8 cellular contexts compared by ENCODE assay signal in genomic region chr19:17718988-17719711, GRCh38. TPM values are rescaled to one million over a fixed set of nuclear protein-coding genes. Genes with fewer than 3 reads are reported as not detected.
DNase-seq lines count a peak whose midpoint lies in the region; ATAC-seq and TF ChIP-seq lines count a peak whose summit lies in the region.

A gene with protein sequence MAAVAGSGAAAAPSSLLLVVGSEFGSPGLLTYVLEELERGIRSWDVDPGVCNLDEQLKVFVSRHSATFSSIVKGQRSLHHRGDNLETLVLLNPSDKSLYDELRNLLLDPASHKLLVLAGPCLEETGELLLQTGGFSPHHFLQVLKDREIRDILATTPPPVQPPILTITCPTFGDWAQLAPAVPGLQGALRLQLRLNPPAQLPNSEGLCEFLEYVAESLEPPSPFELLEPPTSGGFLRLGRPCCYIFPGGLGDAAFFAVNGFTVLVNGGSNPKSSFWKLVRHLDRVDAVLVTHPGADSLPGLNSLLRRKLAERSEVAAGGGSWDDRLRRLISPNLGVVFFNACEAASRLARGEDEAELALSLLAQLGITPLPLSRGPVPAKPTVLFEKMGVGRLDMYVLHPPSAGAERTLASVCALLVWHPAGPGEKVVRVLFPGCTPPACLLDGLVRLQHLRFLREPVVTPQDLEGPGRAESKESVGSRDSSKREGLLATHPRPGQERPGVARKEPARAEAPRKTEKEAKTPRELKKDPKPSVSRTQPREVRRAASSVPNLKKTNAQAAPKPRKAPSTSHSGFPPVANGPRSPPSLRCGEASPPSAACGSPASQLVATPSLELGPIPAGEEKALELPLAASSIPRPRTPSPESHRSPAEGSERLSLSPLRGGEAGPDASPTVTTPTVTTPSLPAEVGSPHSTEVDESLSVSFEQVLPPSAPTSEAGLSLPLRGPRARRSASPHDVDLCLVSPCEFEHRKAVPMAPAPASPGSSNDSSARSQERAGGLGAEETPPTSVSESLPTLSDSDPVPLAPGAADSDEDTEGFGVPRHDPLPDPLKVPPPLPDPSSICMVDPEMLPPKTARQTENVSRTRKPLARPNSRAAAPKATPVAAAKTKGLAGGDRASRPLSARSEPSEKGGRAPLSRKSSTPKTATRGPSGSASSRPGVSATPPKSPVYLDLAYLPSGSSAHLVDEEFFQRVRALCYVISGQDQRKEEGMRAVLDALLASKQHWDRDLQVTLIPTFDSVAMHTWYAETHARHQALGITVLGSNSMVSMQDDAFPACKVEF (plus strand): TSS chr19:17719480. CDS start chr19:17719503, 23 bp downstream.

- CTCF ChIA-PET in CD4-positive, alpha-beta memory T cell (lab: Charles Lee; ENCODE audit: partially characterized antibody): interaction anchor here (0.6 to 2.0 kb wide), 10 partner anchors 22 to 277 kb away, joined by 3 to 8 read pairs (median 4); no protein-coding TSS in a partner anchor

- peaks cover 0 to 2% (median 0%) of the 10 kb centered on the region in 8 donors for H3K9me3 Mint-ChIP-seq in CD4-positive, alpha-beta memory T cell

- no peaks in the 10 kb centered on the region for H3K9me3 ChIP-seq in CD4-positive, alpha-beta memory T cell (ENCODE audit: control insufficient read depth in 1 of 2, low read length in 2 of 2)
- H3K9me3 ChIP-seq in adipocyte (ENCODE audit: control insufficient read depth, low read length) (no peaks in the 10 kb centered on the region), prostate gland (no peaks in the 10 kb centered on the region)

- H3K27me3 Mint-ChIP-seq in CD4-positive, alpha-beta memory T cell: no peaks in the 10 kb centered on the region

- TF ChIP-seq CTCF in prostate gland (IDR thresholded peaks at IDR 0.05): no peak

- H3K4me1 ChIP-seq in CD4-positive, alpha-beta memory T cell (ENCODE audit: insufficient read depth, low read length): peaks cover 32% of the 10 kb centered on the region
- peaks cover 44% of the 10 kb centered on the region for H3K4me1 ChIP-seq in adipocyte (ENCODE audit: control insufficient read depth, insufficient read depth, low read length)
- peaks cover 9% of the 10 kb centered on the region for H3K4me1 ChIP-seq in prostate gland (replicated peaks)
- H3K4me1 ChIP-seq in urinary bladder (ENCODE audit: insufficient read depth): peaks cover 3% of the 10 kb centered on the region

- intact Hi-C loops in CD4-positive, alpha-beta memory T cell (cut with micrococcal nuclease): loop anchor here (1.0 to 5.0 kb wide), 2 partner anchors 28 to 138 kb away; partner anchors contain the start of gene RPL18A
- intact Hi-C loops in left cardiac atrium (cut with DNase I): no loop called here
- intact Hi-C loops in prostate gland (cut with DNase I): no loop called here

- H3K4me1 Mint-ChIP-seq in CD4-positive, alpha-beta memory T cell: peaks cover 19 to 46% (median 36%) of the 10 kb centered on the region in 4 donors

- peak within 1 kb of the TSS; percentile 51 to 88 for H3K4me3 ChIP-seq in CD4-positive, alpha-beta memory T cell (ENCODE audit: low read length in 2 of 2)
- H3K4me3 ChIP-seq in adipocyte (ENCODE audit: low read length) (peak within 1 kb of the TSS; percentile 92), prostate gland (peak within 1 kb of the TSS; percentile 71 to 81), urinary bladder (ENCODE audit: low read depth, low read length) (peak within 1 kb of the TSS; percentile 99)

- no peaks in the 10 kb centered on the region for H3K27me3 ChIP-seq in CD4-positive, alpha-beta memory T cell (ENCODE audit: insufficient read depth, low read length)
- no peaks in the 10 kb centered on the region for H3K27me3 ChIP-seq in adipocyte (replicated peaks; ENCODE audit: control insufficient read depth, insufficient read depth, low read length)
- H3K27me3 ChIP-seq in prostate gland (replicated peaks; ENCODE audit: insufficient read depth): no peaks in the 10 kb centered on the region

- peaks cover 0 to 23% of the 10 kb centered on the region in 2 donors for H3K36me3 Mint-ChIP-seq in CD4-positive, alpha-beta memory T cell

- peaks cover 4% of the 10 kb centered on the region for H3K36me3 ChIP-seq in CD4-positive, alpha-beta memory T cell (ENCODE audit: insufficient read depth, low read length)
- H3K36me3 ChIP-seq in adipocyte (ENCODE audit: control insufficient read depth, insufficient read depth, low read length, severe bottlenecking) (peaks cover 5% of the 10 kb centered on the region), prostate gland (no peaks in the 10 kb centered on the region), urinary bladder (ENCODE audit: insufficient read depth) (no peaks in the 10 kb centered on the region)

- peak; percentile 42 to 59 (median 47) for DNase-seq in CD4-positive, alpha-beta memory T cell
- peak; percentile 40 for DNase-seq in KG1 (lab: John Stamatoyannopoulos, UW)
- DNase-seq in T follicular helper cell (ENCODE audit: low read depth): peak; percentile 37
- DNase-seq in adipocyte (ENCODE audit: low read depth): peak; percentile 80
- DNase-seq in left cardiac atrium: peak; percentile 71
- DNase-seq in prostate gland (ENCODE audit: low spot score): peak; percentile 21

- H3K4me3 Mint-ChIP-seq in CD4-positive, alpha-beta memory T cell: peak within 1 kb of the TSS; percentile 88 to 93 (median 90)

- H3K27ac Mint-ChIP-seq in CD4-positive, alpha-beta memory T cell: peak within 1 kb of the TSS; percentile 82 to 94 (median 91)

- H3K9ac ChIP-seq in adipocyte (ENCODE audit: low read length): peak within 1 kb of the TSS; percentile 88

- peak; percentile 71 for TF ChIP-seq POLR2A in prostate gland (IDR thresholded peaks at IDR 0.05)

- ATAC-seq in GM19455 (IDR thresholded peaks at IDR 0.05; ENCODE audit: unreplicated experiment) (peak; percentile 63), left cardiac atrium (peak; percentile 60 to 71)

- POLR2A ChIA-PET in CD4-positive, alpha-beta memory T cell (lab: Charles Lee; ENCODE audit: partially characterized antibody): interaction anchor here (0.5 to 5.5 kb wide), 17 partner anchors 12 to 562 kb away, joined by 3 to 78 read pairs (median 3); partner anchors contain the start of genes CCDC124, FCHO1, GTPBP3 and JAK3

- WGBS in prostate gland: 2% methylated on average over 47 of the region's 52 CpGs
- under 1% methylated on average over 52 of the region's 52 CpGs for WGBS in urinary bladder

- H3K27ac ChIP-seq in CD4-positive, alpha-beta memory T cell (ENCODE audit: low read depth, low read length): peak within 1 kb of the TSS; percentile 53
- H3K27ac ChIP-seq in prostate gland (peak within 1 kb of the TSS; percentile 48 to 62), urinary bladder (ENCODE audit: low read depth) (no peak within 1 kb of the TSS)

RNA-seq across cellular contexts. Expression of the gene that starts here (rescaled TPM):
- 10 to 100 TPM; 59.1 to 64.9 TPM for total RNA-seq in CD4-positive, alpha-beta memory T cell
- polyA plus RNA-seq in CD4-positive, alpha-beta memory T cell: 10 to 100 TPM in 1 of 2 donors, 1 to 10 TPM in 1; 8.2 to 48.9 TPM
- 10 to 100 TPM; 33.6 to 40.8 TPM for total RNA-seq in left cardiac atrium
- total RNA-seq in prostate gland: 10 to 100 TPM; 34.9 to 61.1 TPM
- 26.8 TPM for total RNA-seq in urinary bladder
- polyA plus RNA-seq in urinary bladder: 34.4 TPM

Comparison
In these comparisons a context has a peak if more than half of its experiments do, and no peak if none do; other contexts are left out.
1. DNase-seq: peak in every context shown above with its lines; median percentile 80 in adipocyte; 71 in left cardiac atrium; 47 in CD4-positive, alpha-beta memory T cell; 40 in KG1; 37 in T follicular helper cell; 21 in prostate gland.